ENCODE assay signal across 8 cellular contexts in the genomic region with DNA sequence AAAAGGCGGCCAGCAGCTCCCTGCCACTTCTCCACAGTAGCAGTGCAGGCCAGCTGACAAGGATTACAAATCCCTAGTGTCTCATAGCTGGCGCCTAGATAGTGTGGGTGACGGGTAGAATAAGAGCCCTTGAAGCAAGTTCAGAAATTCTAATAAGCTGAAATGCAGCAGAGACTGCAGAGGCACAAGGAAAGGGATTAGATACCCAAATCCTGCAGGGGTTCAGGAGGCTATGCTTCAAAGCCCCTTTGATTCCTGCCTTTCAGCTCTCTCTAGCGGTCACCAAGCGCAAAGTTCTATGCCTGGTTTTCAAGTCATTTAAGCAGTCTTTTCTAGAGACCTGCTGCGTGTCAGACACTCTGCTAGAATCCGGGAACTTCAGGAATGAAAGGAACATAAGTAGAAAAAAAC.
DNase-seq lines count a peak whose midpoint lies in the region; ATAC-seq and TF ChIP-seq lines count a peak whose summit lies in the region.

No MANE protein-coding gene starts in this region.

- no peaks in the 10 kb centered on the region for H3K36me3 ChIP-seq in left lung
- H3K36me3 ChIP-seq in thoracic aorta, result no peaks in the 10 kb centered on the region

- DNase-seq in T-helper 2 cell treated with Interferon-gamma antibody and Interleukin-4, amounts not matched to agents 5 μg/mL and 100 μg/mL, for 36 hours (ENCODE audit: low spot score), result no peak
- DNase-seq in T-helper 2 cell, result no peak
- DNase-seq in RWPE1 (ENCODE audit: low spot score), result peak; percentile 9
- peak in 4 of 10 donors; percentile 36 to 55 (median 36) for DNase-seq in dorsolateral prefrontal cortex
- DNase-seq in left lung, result no peak
- DNase-seq in thoracic aorta (ENCODE audit: low spot score), result no peak
- DNase-seq in lower leg skin (ENCODE audit: low spot score in 2 of 2), result no peak

- H3K27ac Mint-ChIP-seq in T-helper 2 cell treated with Interferon-gamma antibody and Interleukin-4, amounts not matched to agents 5 μg/mL and 100 μg/mL, for 36 hours, result peak overlapping the region; percentile 79

- no peak for TF ChIP-seq POLR2A in lower leg skin (IDR thresholded peaks at IDR 0.05)

- POLR2A ChIA-PET in RWPE1 (lab: Yijun Ruan, JAX; ENCODE audit: low non-redundant PET), result no interaction called here

- no peaks in the 10 kb centered on the region for H3K36me3 Mint-ChIP-seq in T-helper 2 cell treated with Interferon-gamma antibody and Interleukin-4, amounts not matched to agents 5 μg/mL and 100 μg/mL, for 36 hours (ENCODE audit: low read depth)

- CTCF ChIA-PET in RWPE1 (lab: Yijun Ruan, JAX), result interaction anchor here (0.6 to 1.2 kb wide), 5 partner anchors 86 to 679 kb away, joined by 3 to 5 read pairs (median 4); no protein-coding TSS in a partner anchor

- WGBS in lower leg skin, 2 donors, result 22 to 30% methylated on average over 7 of the region's 7 CpGs

- peak; percentile 28 for ATAC-seq in HG03432 (IDR thresholded peaks at IDR 0.05; ENCODE audit: unreplicated experiment)
- peak; percentile 51 for ATAC-seq in left lung
- ATAC-seq in thoracic aorta (ENCODE audit: insufficient number of reproducible peaks, low FRiP score, low read depth), result peak; percentile 15

- no peaks in the 10 kb centered on the region for H3K27me3 Mint-ChIP-seq in T-helper 2 cell treated with Interferon-gamma antibody and Interleukin-4, amounts not matched to agents 5 μg/mL and 100 μg/mL, for 36 hours (ENCODE audit: low read depth)

- H3K4me3 Mint-ChIP-seq in T-helper 2 cell treated with Interferon-gamma antibody and Interleukin-4, amounts not matched to agents 5 μg/mL and 100 μg/mL, for 36 hours, result peak overlapping the region; percentile 72

- H3K27me3 ChIP-seq in dorsolateral prefrontal cortex (peaks cover 0 to 84% (median 17%) of the 10 kb centered on the region in 45 donors), left lung (no peaks in the 10 kb centered on the region), thoracic aorta (replicated peaks; ENCODE audit: insufficient read depth) (no peaks in the 10 kb centered on the region)

- TF ChIP-seq CTCF in RWPE1 (conservative IDR thresholded peaks at IDR 0.05; ENCODE audit: low read depth) (no peak), dorsolateral prefrontal cortex (IDR thresholded peaks at IDR 0.05 in 54 of 56, conservative IDR thresholded peaks at IDR 0.05 in 2 of 56; ENCODE audit: low read depth in 1 of 56, partially characterized antibody in 56 of 56) (peak in 52 of 56 donors; percentile 8 to 60 (median 46)), left lung (IDR thresholded peaks at IDR 0.05) (peak in 1 of 2 donors; percentile 12), thoracic aorta (IDR thresholded peaks at IDR 0.05) (no peak), lower leg skin (IDR thresholded peaks at IDR 0.05) (no peak)

- H3K27ac ChIP-seq in RWPE1 (peak overlapping the region; percentile 50), dorsolateral prefrontal cortex (peak overlapping the region in 48 of 59 donors; percentile 14 to 87 (median 76)), left lung (peak overlapping the region; percentile 82 to 86), thoracic aorta (peak overlapping the region; percentile 85 to 93)

- H3K9me3 ChIP-seq in left lung (no peaks in the 10 kb centered on the region), thoracic aorta (no peaks in the 10 kb centered on the region)

- H3K9me3 Mint-ChIP-seq in T-helper 2 cell treated with Interferon-gamma antibody and Interleukin-4, amounts not matched to agents 5 μg/mL and 100 μg/mL, for 36 hours, result no peaks in the 10 kb centered on the region

- peak overlapping the region in 57 of 59 donors; percentile 39 to 72 (median 57) for H3K4me3 ChIP-seq in dorsolateral prefrontal cortex
- H3K4me3 ChIP-seq in left lung, result peak overlapping the region; percentile 32 to 52
- peak overlapping the region; percentile 78 for H3K4me3 ChIP-seq in thoracic aorta
- no peak overlapping the region for H3K4me3 ChIP-seq in lower leg skin (ENCODE audit: low read depth, poor library complexity, severe bottlenecking)

- H3K4me1 ChIP-seq in left lung (no peaks in the 10 kb centered on the region), thoracic aorta (ENCODE audit: control insufficient read depth in 1 of 2, low read depth in 2 of 2) (peaks cover 0 to 12% of the 10 kb centered on the region in 2 donors)

- intact Hi-C loops in dorsolateral prefrontal cortex (cut with DNase I) (loop anchor here in 1 of 2 donors (5.0 kb wide), 1 partner anchor 153 kb away; no protein-coding TSS in a partner anchor), left lung (cut with DNase I) (no loop called here), lower leg skin (cut with DNase I; ENCODE audit: low total_unique reads) (no loop called here)

- H3K4me1 Mint-ChIP-seq in T-helper 2 cell treated with Interferon-gamma antibody and Interleukin-4, amounts not matched to agents 5 μg/mL and 100 μg/mL, for 36 hours (ENCODE audit: low read depth), result peaks cover 9% of the 10 kb centered on the region

Comparison
In these comparisons a context has a peak if more than half of its experiments do, and no peak if none do; other contexts are left out.
1. CTCF ChIP-seq: peak in dorsolateral prefrontal cortex (52 of 56); none in RWPE1 (single experiment), thoracic aorta (single experiment) and lower leg skin (0 of 3).
2. Peak in every context shown above with its lines, with median percentiles within 50 percentile points of each other: ATAC-seq and H3K27ac ChIP-seq.